In genomic region chr17:42519546-42520444, GRCh38 we compare ENCODE assay signal across 8 cellular contexts. TPM values are rescaled to one million over a fixed set of nuclear protein-coding genes. Genes with fewer than 3 reads are reported as not detected.
DNase-seq lines count a peak whose midpoint lies in the region; ATAC-seq and TF ChIP-seq lines count a peak whose summit lies in the region.

No MANE protein-coding gene starts in this region.

- H3K4me1 ChIP-seq in H9 (ENCODE audit: insufficient read depth, low read length) (peaks cover 11% of the 10 kb centered on the region; the same call in 1 of the 2 replicates), psoas muscle (peaks cover 61% of the 10 kb centered on the region)

- no CpG with 5 or more reads among the region's 12 CpGs for WGBS in H9 (ENCODE audit: extremely low coverage, insufficient read length, low lambda C conversion rate)
- WGBS in psoas muscle, 3 donors: 37 to 46% (median 38%) methylated on average over 12 of the region's 12 CpGs

- H3K23me2 ChIP-seq in H9 (ENCODE audit: insufficient read length, low read depth, low read length, poor library complexity, severe bottlenecking): no peaks in the 10 kb centered on the region

- H2AK5ac ChIP-seq in H9 (ENCODE audit: insufficient read length, low read length): no peak overlapping the region

- peaks cover 25 to 40% of the 10 kb centered on the region in 2 experiments for H3K4me1 Mint-ChIP-seq in H9

- H2BK20ac ChIP-seq in H9 (ENCODE audit: low read depth, low read length, poor library complexity, severe bottlenecking): no peak overlapping the region

- peaks cover 3 to 58% of the 10 kb centered on the region in 2 donors for H3K36me3 ChIP-seq in psoas muscle (ENCODE audit: insufficient read depth in 1 of 2, low read depth in 1 of 2)

- H3K27me3 ChIP-seq in H9 (ENCODE audit: insufficient read depth, low read length) (peaks cover 2% of the 10 kb centered on the region; the same call in 1 of the 2 replicates), psoas muscle (ENCODE audit: insufficient read depth in 3 of 3, low read length in 2 of 3) (no peaks in the 10 kb centered on the region)

- H3T11ph ChIP-seq in H9 (ENCODE audit: low read length): no peak overlapping the region

- H3K79me1 ChIP-seq in H9 (ENCODE audit: insufficient read depth, low read depth, low read length, poor library complexity, severe bottlenecking): no peaks in the 10 kb centered on the region

- H3K36me3 Mint-ChIP-seq in H9 (ENCODE audit: insufficient read depth in 1 of 3, low read depth in 3 of 3): peaks cover 0 to 34% (median 27%) of the 10 kb centered on the region in 3 experiments; a peak in 5 of 7 replicates

- no peak overlapping the region for H3K4me2 ChIP-seq in H9 (ENCODE audit: insufficient read depth, insufficient read length, low read length)

- peak overlapping the region; percentile 63; the same call in 1 of the 2 replicates for H3K14ac ChIP-seq in H9 (ENCODE audit: insufficient read depth, low read length)

- no peak overlapping the region for H4K8ac ChIP-seq in H9 (replicated peaks; ENCODE audit: insufficient read length, low read depth, low read length)

- peaks cover 8% of the 10 kb centered on the region for H3K27me3 Mint-ChIP-seq in H9 (ENCODE audit: low read depth)

- no peaks in the 10 kb centered on the region for H3K9me3 ChIP-seq in H9 (ENCODE audit: control insufficient read depth, low read depth, low read length)
- H3K9me3 ChIP-seq in psoas muscle: no peaks in the 10 kb centered on the region

- no peak overlapping the region for H3K4me3 ChIP-seq in psoas muscle

- no peaks in the 10 kb centered on the region for H3K9me3 Mint-ChIP-seq in H9

- no peak overlapping the region for H4K5ac ChIP-seq in H9 (ENCODE audit: insufficient read length, low read depth, low read length)

- H2BK15ac ChIP-seq in H9 (ENCODE audit: low read depth, low read length): no peak overlapping the region

- peak overlapping the region; percentile 70 for H2BK120ac ChIP-seq in H9 (ENCODE audit: low read depth, low read length, poor library complexity, severe bottlenecking)

- H2AFZ ChIP-seq in H9 (ENCODE audit: low read length): no peak overlapping the region

- H3K27ac Mint-ChIP-seq in H9: peak overlapping the region; percentile 16 to 73 (median 27); a peak in 3 of 7 replicates

- DNase-seq in H9 (peak; percentile 77), anterior cingulate cortex (lab: John Stamatoyannopoulos, UW) (peak in 53 of 58 donors; percentile 19 to 86 (median 67)), left cardiac atrium (peak; percentile 93), psoas muscle (peak; percentile 93), NCI-H2227 treated with DMSO at 0.1 percent for 48 hours (lab: John Stamatoyannopoulos, UW) (no peak)

- TF ChIP-seq CTCF in H9 (conservative IDR thresholded peaks at IDR 0.05): no peak
- no peak for TF ChIP-seq CTCF in psoas muscle (IDR thresholded peaks at IDR 0.05)

- H3K4ac ChIP-seq in H9 (ENCODE audit: low read depth, low read length): no peak overlapping the region; the same call in 1 of the 2 replicates

- no peak overlapping the region for H4K91ac ChIP-seq in H9 (ENCODE audit: insufficient read length, low read depth, low read length)

- no peak overlapping the region for H2BK5ac ChIP-seq in H9 (ENCODE audit: insufficient read length, low read length)

- no peaks in the 10 kb centered on the region for H3K79me2 ChIP-seq in H9 (ENCODE audit: insufficient read depth, low read length)

- H3K23ac ChIP-seq in H9 (ENCODE audit: insufficient read length, low read depth, low read length): no peak overlapping the region

- H3K4me3 Mint-ChIP-seq in H9: peak overlapping the region in 1 of 2 experiments; percentile 59; a peak in 2 of 5 replicates

- no peak overlapping the region for H3K9ac ChIP-seq in H9 (ENCODE audit: extremely low read depth, insufficient read length, low read length)

- H3K27ac ChIP-seq in H9 (ENCODE audit: insufficient read length, low read depth, low read length) (no peak overlapping the region), psoas muscle (peak overlapping the region; percentile 84)

- peak overlapping the region; percentile 43 for H3K18ac ChIP-seq in H9 (ENCODE audit: insufficient read length, low read depth, low read length)

- intact Hi-C loops in left cardiac atrium (cut with DNase I): loop anchor here (5.0 to 10.0 kb wide), 5 partner anchors 65 to 205 kb away; partner anchors contain the start of genes CAVIN1 (in 2 of the 2) and ATP6V0A1 (in 1 of the 2)
- intact Hi-C loops in psoas muscle (cut with DNase I): loop anchor here in 1 of 2 donors (5.0 kb wide), 4 partner anchors 87 to 197 kb away; partner anchors contain the start of gene CAVIN1

- no peak overlapping the region for H2BK12ac ChIP-seq in H9 (ENCODE audit: insufficient read length, low read depth, low read length)

- ATAC-seq in left cardiac atrium: peak; percentile 70 to 75
- ATAC-seq in psoas muscle: peak; percentile 20 to 48 (median 28)
- ATAC-seq in HG03571 (IDR thresholded peaks at IDR 0.05; ENCODE audit: unreplicated experiment): no peak
- ATAC-seq in HG03045 (IDR thresholded peaks at IDR 0.05; ENCODE audit: unreplicated experiment): no peak
- no peak for ATAC-seq in GM18502 (IDR thresholded peaks at IDR 0.05; ENCODE audit: poor library complexity, unreplicated experiment)

- no peaks in the 10 kb centered on the region for H4K20me1 ChIP-seq in H9 (ENCODE audit: control insufficient read depth, insufficient read depth, insufficient read length)

- H3K56ac ChIP-seq in H9 (ENCODE audit: insufficient read length, low read depth, low read length): no peak overlapping the region

RNA-seq across cellular contexts. Expression of gene NAGLU, which starts 16.2 kb away (rescaled TPM):
- 20.4 and 23.5 TPM in 2 replicates for total RNA-seq in H9 (2021)
- total RNA-seq in left cardiac atrium: 10 to 100 TPM; 15.1 to 20.7 TPM
- 10 to 100 TPM in 3 of 4 donors, 1 to 10 TPM in 1; 9.1 to 17.8 (median 11.7) TPM for total RNA-seq in psoas muscle
- polyA plus RNA-seq in psoas muscle: 10 to 100 TPM; 16.0 to 18.1 (median 17.5) TPM

RNA-seq across cellular contexts. Expression of gene HSD17B1, which starts 32.9 kb away (rescaled TPM):
- 1.3 and 1.5 TPM in 2 replicates for total RNA-seq in H9 (2021)
- total RNA-seq in left cardiac atrium: 1 to 10 TPM; 2.8 to 3.7 TPM
- 1 to 10 TPM in 1 of 4 donors, under 1 TPM in 3; 0.54 to 1.2 (median 0.72) TPM for total RNA-seq in psoas muscle
- 1 to 10 TPM; 1.3 to 2.1 (median 1.7) TPM for polyA plus RNA-seq in psoas muscle

RNA-seq across cellular contexts. Expression of gene COASY, which starts 42.2 kb away (rescaled TPM):
- total RNA-seq in H9 (2021) (81.4 and 84.1 TPM in 2 replicates), left cardiac atrium (10 to 100 TPM; 37.2 to 37.5 TPM), psoas muscle (10 to 100 TPM; 31.6 to 45.4 (median 37.0) TPM)
- 100 to 1,000 TPM in 1 of 3 donors, 10 to 100 TPM in 2; 41.0 to 141 (median 73.5) TPM for polyA plus RNA-seq in psoas muscle

RNA-seq across cellular contexts. Expression of gene MLX, which starts 47.1 kb away (rescaled TPM):
- total RNA-seq in H9 (2021) (42.1 and 45.3 TPM in 2 replicates), left cardiac atrium (10 to 100 TPM; 51.3 to 55.3 TPM), psoas muscle (10 to 100 TPM; 45.2 to 67.9 (median 55.2) TPM)
- 100 to 1,000 TPM in 1 of 3 donors, 10 to 100 TPM in 2; 71.0 to 108 (median 89.2) TPM for polyA plus RNA-seq in psoas muscle

RNA-seq across cellular contexts. Expression of gene PSMC3IP, which starts 57.7 kb away (rescaled TPM):
- 36.0 and 37.4 TPM in 2 replicates for total RNA-seq in H9 (2021)
- total RNA-seq in left cardiac atrium: 1 to 10 TPM; 2.2 to 3.4 TPM
- total RNA-seq in psoas muscle: 1 to 10 TPM in 2 of 4 donors, under 1 TPM in 2; 0.26 to 3.3 (median 1.4) TPM
- polyA plus RNA-seq in psoas muscle: 10 to 100 TPM in 1 of 3 donors, 1 to 10 TPM in 2; 3.8 to 13.3 (median 5.3) TPM

Comparison
In these comparisons a context has a peak if more than half of its experiments do, and no peak if none do; other contexts are left out.
1. ATAC-seq: peak in left cardiac atrium (2 of 2) and psoas muscle (4 of 4); none in HG03571 (single experiment), HG03045 (single experiment) and GM18502 (single experiment).